In genomic region chr7:29883462-29884398, GRCh38 we compare ENCODE assay signal across 9 cellular contexts.
DNase-seq lines count a peak whose midpoint lies in the region; ATAC-seq and TF ChIP-seq lines count a peak whose summit lies in the region.
"Had no signal": no experiment of that assay in that cellular context is flagged by ENCODE, and none has a peak within 500 bp of the region (broad histone marks: within the 10 kb centered on the region; RNA-seq: fewer than 3 reads in every experiment).

No MANE protein-coding gene starts in this region.

- H3K36me3 ChIP-seq in GM23338 (ENCODE audit: insufficient read depth) (no peaks in the 10 kb centered on the region), rectal smooth muscle tissue (ENCODE audit: control insufficient read depth, insufficient read depth, low read length) (no peaks in the 10 kb centered on the region)

- no peak overlapping the region for H3K27ac Mint-ChIP-seq in GM23338
- H3K27ac Mint-ChIP-seq: natural killer cell treated with Interleukin-12 subunit alpha and Interleukin-12 subunit beta and Interleukin-15 and Interleukin-18, amount 100 ng/mL, for 72 hours had no signal

- CTCF ChIA-PET in RWPE1 (lab: Yijun Ruan, JAX): no interaction called here

- H3K4me3 Mint-ChIP-seq in GM23338: peak overlapping the region; percentile 85
- H3K4me3 Mint-ChIP-seq: natural killer cell treated with Interleukin-12 subunit alpha and Interleukin-12 subunit beta and Interleukin-15 and Interleukin-18, amount 100 ng/mL, for 72 hours had no signal

- H3K4me3 ChIP-seq in GM23338: peak overlapping the region; percentile 62
- peak overlapping the region; percentile 28 for H3K4me3 ChIP-seq in iPS-11a (ENCODE audit: low read depth, low read length)
- H3K4me3 ChIP-seq in rectal smooth muscle tissue (ENCODE audit: low read length): peak overlapping the region; percentile 14

- H3K9ac ChIP-seq in rectal smooth muscle tissue (ENCODE audit: low read length): no peak overlapping the region

- DNase-seq in GM23338 (ENCODE audit: low spot score): peak; percentile 85
- DNase-seq in RWPE1 (ENCODE audit: low spot score): peak; percentile 23
- DNase-seq in central memory CD4-positive, alpha-beta T cell: no peak
- no peak for DNase-seq in epidermal melanocyte (ENCODE audit: insufficient read length, low spot score)

- TF ChIP-seq CTCF in GM23338 (conservative IDR thresholded peaks at IDR 0.05; ENCODE audit: low read depth in 2 of 2) (no peak), RWPE1 (conservative IDR thresholded peaks at IDR 0.05; ENCODE audit: low read depth) (no peak)

- peak overlapping the region; percentile 85 for H3K4me2 ChIP-seq in GM23338

- peaks cover 8% of the 10 kb centered on the region for H3K27me3 Mint-ChIP-seq in GM23338 (ENCODE audit: insufficient read depth, low read depth, poor library complexity)

- H3K27me3 ChIP-seq in GM23338 (ENCODE audit: insufficient read depth) (no peaks in the 10 kb centered on the region), rectal smooth muscle tissue (ENCODE audit: control insufficient read depth, insufficient read depth, low read length) (peaks cover 1% of the 10 kb centered on the region)

- H3K27ac ChIP-seq in GM23338 (ENCODE audit: low read depth) (peak overlapping the region; percentile 16; the same call in 1 of the 2 replicates), RWPE1 (no peak overlapping the region), rectal smooth muscle tissue (ENCODE audit: low read depth, low read length) (no peak overlapping the region)

- H4K20me1 ChIP-seq in GM23338 (replicated peaks; ENCODE audit: insufficient read depth): no peaks in the 10 kb centered on the region

- peaks cover 24% of the 10 kb centered on the region for H3K4me1 ChIP-seq in GM23338 (ENCODE audit: insufficient read depth)
- peaks cover 3% of the 10 kb centered on the region for H3K4me1 ChIP-seq in rectal smooth muscle tissue (ENCODE audit: control insufficient read depth, insufficient read depth, low read length)

- peak; percentile 82 for ATAC-seq in GM23338
- ATAC-seq in HG03378 (IDR thresholded peaks at IDR 0.05; ENCODE audit: unreplicated experiment): no peak
- ATAC-seq in GM21825 (IDR thresholded peaks at IDR 0.05; ENCODE audit: unreplicated experiment): no peak

- no peaks in the 10 kb centered on the region for H3K9me3 Mint-ChIP-seq in GM23338
- H3K9me3 Mint-ChIP-seq: natural killer cell treated with Interleukin-12 subunit alpha and Interleukin-12 subunit beta and Interleukin-15 and Interleukin-18, amount 100 ng/mL, for 72 hours had no signal

- no peaks in the 10 kb centered on the region; the same call in 2 of the 3 replicates for H3K36me3 Mint-ChIP-seq in GM23338 (ENCODE audit: low read depth)
- H3K36me3 Mint-ChIP-seq: natural killer cell treated with Interleukin-12 subunit alpha and Interleukin-12 subunit beta and Interleukin-15 and Interleukin-18, amount 100 ng/mL, for 72 hours had no signal

- H2AFZ ChIP-seq in GM23338: peak overlapping the region; percentile 69; the same call in 1 of the 2 replicates

- 0 out of 2 replicates have a peak, but pooled peaks cover 4% of the 10 kb centered on the region for H3F3A ChIP-seq in GM23338 (replicated peaks; ENCODE audit: low read depth)

- H3K4me1 Mint-ChIP-seq in GM23338: peaks cover 32% of the 10 kb centered on the region

- POLR2A ChIA-PET in RWPE1 (lab: Yijun Ruan, JAX; ENCODE audit: low non-redundant PET): no interaction called here

- peaks cover 7% of the 10 kb centered on the region; the same call in 1 of the 2 replicates for H3K79me2 ChIP-seq in GM23338 (replicated peaks; ENCODE audit: insufficient read depth)

- H3K9me2 ChIP-seq in GM23338 (ENCODE audit: insufficient read depth): no peaks in the 10 kb centered on the region

TF ChIP-seq in GM23338, 12 proteins besides CTCF, POLR2A, EP300 and RAD21:
- TF ChIP-seq CREB1 (CRISPR knock-in tag; IDR thresholded peaks at IDR 0.05; ENCODE audit: low read depth) (peak; percentile 25; the same call in 1 of the 2 replicates), NANOG (IDR thresholded peaks at IDR 0.05; ENCODE audit: borderline replicate concordance) (no peak)

Comparison
In these comparisons a context has a peak if more than half of its experiments do, and no peak if none do; other contexts are left out.
1. DNase-seq: peak in GM23338 (single experiment) and RWPE1 (single experiment); none in central memory CD4-positive, alpha-beta T cell (single experiment) and epidermal melanocyte (single experiment).
2. Peak in every context shown above with its lines, with median percentiles within 50 percentile points of each other: H3K4me3 ChIP-seq.